In the genomic region with DNA sequence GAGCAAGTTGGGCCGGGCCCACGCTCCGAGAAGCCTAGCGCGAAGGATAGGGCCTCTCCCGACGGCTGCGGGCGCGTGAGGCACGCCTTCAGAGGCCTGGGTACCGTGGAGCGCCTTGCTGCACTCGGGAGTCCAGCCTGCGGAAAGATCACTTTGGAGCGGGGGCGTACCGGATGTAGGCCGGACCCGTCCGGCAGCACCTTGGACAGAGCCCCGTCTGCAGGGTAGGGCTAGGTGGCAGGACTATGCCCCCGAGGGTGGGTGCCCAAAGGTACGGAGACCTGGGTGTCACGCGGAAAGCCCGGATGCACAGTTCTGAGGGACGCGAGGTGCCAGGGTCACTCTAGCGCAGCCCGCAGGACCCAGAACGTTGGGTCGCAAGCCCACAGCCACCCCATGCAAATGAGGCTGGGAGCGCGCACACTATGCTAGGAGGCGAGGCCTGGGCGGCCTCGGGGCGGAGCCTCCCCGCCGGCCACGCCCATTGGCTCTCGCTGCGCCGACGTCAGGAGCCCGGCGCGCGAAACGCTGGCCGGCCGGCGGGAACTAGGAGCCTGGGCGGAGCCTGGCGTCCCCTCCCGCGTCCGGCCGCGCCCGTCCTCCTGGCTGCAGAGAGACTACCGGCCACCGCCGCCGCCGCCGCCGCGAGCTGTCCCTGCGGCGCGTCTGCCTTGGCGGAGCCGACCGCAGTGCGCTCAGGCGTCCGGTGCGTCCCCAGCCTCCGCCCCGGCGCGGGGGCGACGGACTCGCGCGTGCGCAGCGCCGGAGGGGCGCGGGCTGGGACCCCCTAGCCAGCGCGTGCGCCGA, we compare ENCODE assay signal across 8 cellular contexts. TPM values are rescaled to one million over a fixed set of nuclear protein-coding genes. Genes with fewer than 3 reads are reported as not detected.
DNase-seq lines count a peak whose midpoint lies in the region; FAIRE-seq and TF ChIP-seq lines count a peak whose summit lies in the region.

TSS of gene PAQR4 (plus strand) at position 611 of the 807 bp plus-strand sequence. CDS start 327 bp downstream, outside the sequence.

- H3K4ac ChIP-seq in neuronal stem cell (ENCODE audit: low read length) = no peak within 1 kb of the TSS

- no peaks in the 10 kb centered on the region for H4K20me1 ChIP-seq in MM.1S (ENCODE audit: insufficient read depth, low read length)

- H3K4me1 ChIP-seq in HAP-1 = peaks cover 21% of the 10 kb centered on the region
- H3K4me1 ChIP-seq in MM.1S (ENCODE audit: low read length) = peaks cover 13% of the 10 kb centered on the region
- peaks cover 37% of the 10 kb centered on the region for H3K4me1 ChIP-seq in SJSA1 (replicated peaks)
- peaks cover 15 to 18% of the 10 kb centered on the region in 2 donors for H3K4me1 ChIP-seq in neuronal stem cell (ENCODE audit: control insufficient read depth in 2 of 2, insufficient read depth in 1 of 2, low read depth in 1 of 2, low read length in 2 of 2)
- H3K4me1 ChIP-seq in subcutaneous abdominal adipose tissue (ENCODE audit: control insufficient read depth in 5 of 5, insufficient read depth in 5 of 5, low read length in 5 of 5) = peaks cover 0 to 57% (median 41%) of the 10 kb centered on the region in 5 donors

- peaks cover 33% of the 10 kb centered on the region for H3K79me2 ChIP-seq in MM.1S (ENCODE audit: low read length)

- peak within 1 kb of the TSS; percentile 73 for H3K18ac ChIP-seq in neuronal stem cell (ENCODE audit: low read length)

- H3K9ac ChIP-seq in MM.1S (ENCODE audit: low read length) (peak within 1 kb of the TSS; percentile 94), neuronal stem cell (ENCODE audit: low read depth, low read length, poor library complexity) (peak within 1 kb of the TSS; percentile 99), subcutaneous abdominal adipose tissue (ENCODE audit: low read length in 5 of 5) (peak within 1 kb of the TSS in 4 of 5 donors; percentile 21 to 64 (median 56))

- peak within 1 kb of the TSS; percentile 90 for H3K23ac ChIP-seq in neuronal stem cell (ENCODE audit: low read depth, low read length, poor library complexity)

- H3F3A ChIP-seq in MM.1S (ENCODE audit: insufficient read depth, low read length) = peaks cover 20% of the 10 kb centered on the region; the same call in 1 of the 2 replicates

- H3K9me2 ChIP-seq in MM.1S (replicated peaks; ENCODE audit: insufficient read depth, low read length) = no peaks in the 10 kb centered on the region

- H3K9me3 ChIP-seq in HAP-1 (no peaks in the 10 kb centered on the region), MM.1S (replicated peaks; ENCODE audit: insufficient read depth, low read length) (no peaks in the 10 kb centered on the region), SJSA1 (replicated peaks) (no peaks in the 10 kb centered on the region; the same call in 1 of the 2 replicates), neuronal stem cell (replicated peaks in 1 of 2; ENCODE audit: control insufficient read depth in 2 of 2, insufficient read depth in 1 of 2, low read depth in 1 of 2, low read length in 2 of 2) (no peaks in the 10 kb centered on the region), subcutaneous abdominal adipose tissue (ENCODE audit: control insufficient read depth in 5 of 5, low read length in 5 of 5) (no peaks in the 10 kb centered on the region)

- no peak for TF ChIP-seq CTCF in MM.1S (IDR thresholded peaks at IDR 0.05; ENCODE audit: low read length)

- peak within 1 kb of the TSS; percentile 89 for H2BK15ac ChIP-seq in neuronal stem cell (ENCODE audit: low read length)

- H3K4me3 ChIP-seq in HAP-1 (peak within 1 kb of the TSS; percentile 93), MM.1S (ENCODE audit: low read length) (peak within 1 kb of the TSS; percentile 100), SJSA1 (peak within 1 kb of the TSS; percentile 86), neuronal stem cell (ENCODE audit: low read length in 2 of 2) (peak within 1 kb of the TSS; percentile 52 to 95), subcutaneous abdominal adipose tissue (ENCODE audit: low read depth in 1 of 5, low read length in 5 of 5) (peak within 1 kb of the TSS in 4 of 5 donors; percentile 72 to 79 (median 78))

- H3K27ac ChIP-seq in MM.1S (ENCODE audit: low read length) (peak within 1 kb of the TSS; percentile 66), SJSA1 (peak within 1 kb of the TSS; percentile 18), neuronal stem cell (replicated peaks; ENCODE audit: low read length) (peak within 1 kb of the TSS; percentile 56), subcutaneous abdominal adipose tissue (ENCODE audit: low read depth, low read length) (no peak within 1 kb of the TSS)

- H4K8ac ChIP-seq in neuronal stem cell (ENCODE audit: low read depth, low read length) = no peak within 1 kb of the TSS

- H3K36me3 ChIP-seq in HAP-1 (replicated peaks) (peaks cover 45% of the 10 kb centered on the region), MM.1S (replicated peaks; ENCODE audit: insufficient read depth, low read length) (no peaks in the 10 kb centered on the region; the same call in 1 of the 2 replicates), SJSA1 (peaks cover 44% of the 10 kb centered on the region), neuronal stem cell (replicated peaks in 1 of 2; ENCODE audit: control insufficient read depth in 2 of 2, insufficient read depth in 2 of 2, low read length in 2 of 2) (peaks cover 11 to 32% of the 10 kb centered on the region in 2 donors), subcutaneous abdominal adipose tissue (ENCODE audit: control insufficient read depth in 5 of 5, insufficient read depth in 5 of 5, low read length in 5 of 5) (peaks cover 0 to 4% (median 0%) of the 10 kb centered on the region in 5 donors)

- no CpG with 5 or more reads among the region's 98 CpGs for WGBS in neuronal stem cell (ENCODE audit: extremely low coverage in 2 of 2, insufficient read length in 2 of 2, insufficient replicate concordance in 1 of 2), 2 donors

- in situ Hi-C loops in HAP-1 (cut with MboI; ENCODE audit: low sequenced_read_pairs) = no loop called here

- no peak within 1 kb of the TSS for H2BK120ac ChIP-seq in neuronal stem cell (ENCODE audit: low read depth, low read length)

- H2BK12ac ChIP-seq in neuronal stem cell (ENCODE audit: low read length) = peak within 1 kb of the TSS; percentile 30

- no peak within 1 kb of the TSS for H4K91ac ChIP-seq in neuronal stem cell (ENCODE audit: low read depth, low read length, poor library complexity)

- peak within 1 kb of the TSS; percentile 90 for H3K14ac ChIP-seq in neuronal stem cell (ENCODE audit: low read length)

- peak within 1 kb of the TSS; percentile 97 for H3K4me2 ChIP-seq in MM.1S (ENCODE audit: low read depth, low read length)
- peak within 1 kb of the TSS; percentile 96 for H3K4me2 ChIP-seq in neuronal stem cell (ENCODE audit: insufficient read depth, low read length, poor library complexity, severe bottlenecking)

- FAIRE-seq in frontal cortex (lab: Jason Lieb, UNC) = no peak

- H2AK5ac ChIP-seq in neuronal stem cell (ENCODE audit: low read depth, low read length) = peak within 1 kb of the TSS; percentile 74

- peaks cover 17% of the 10 kb centered on the region for H3K79me1 ChIP-seq in neuronal stem cell (ENCODE audit: low read depth, low read length)

- H2AFZ ChIP-seq in MM.1S (ENCODE audit: low read length) (peak within 1 kb of the TSS; percentile 67), neuronal stem cell (ENCODE audit: low read length) (peak within 1 kb of the TSS; percentile 78)

- no peaks in the 10 kb centered on the region for H3K27me3 ChIP-seq in HAP-1 (ENCODE audit: low read depth)
- H3K27me3 ChIP-seq in MM.1S (replicated peaks; ENCODE audit: insufficient read depth, low read length) = peaks cover 10% of the 10 kb centered on the region
- H3K27me3 ChIP-seq in SJSA1 (replicated peaks) = peaks cover 16% of the 10 kb centered on the region
- H3K27me3 ChIP-seq in neuronal stem cell (ENCODE audit: control insufficient read depth in 3 of 3, insufficient read depth in 3 of 3, low read depth in 1 of 3, low read length in 3 of 3) = peaks cover 0 to 23% (median 4%) of the 10 kb centered on the region in 3 experiments
- H3K27me3 ChIP-seq in subcutaneous abdominal adipose tissue (ENCODE audit: control insufficient read depth in 5 of 5, insufficient read depth in 4 of 5, low read length in 5 of 5) = peaks cover 22 to 46% (median 35%) of the 10 kb centered on the region in 5 donors

- peak within 1 kb of the TSS; percentile 35 for H2BK5ac ChIP-seq in neuronal stem cell (ENCODE audit: low read length)

- DNase-seq in GF-D8 (lab: John Stamatoyannopoulos, UW) (peak; percentile 69), HAP-1 (ENCODE audit: low spot score in 2 of 2) (peak; percentile 86 to 91), MM.1S (peak; percentile 93), SJSA1 (ENCODE audit: low read depth in 1 of 2, low spot score in 2 of 2) (peak; percentile 88 to 96), frontal cortex (ENCODE audit: low spot score in 2 of 2) (peak; percentile 99), neuronal stem cell (ENCODE audit: low spot score) (peak; percentile 91)
- peak; percentile 81 for DNase-seq in activated naive CD4-positive, alpha-beta T cell treated with Interleukin-2 at 50 U/mL for 16 hours

RNA-seq across cellular contexts. Expression of gene PAQR4, which starts in this region (rescaled TPM):
- 29.9 and 44.0 TPM in 2 replicates for total RNA-seq in SJSA1 (2014; rRNA removed; shearing (Covaris generic))
- total RNA-seq in frontal cortex = 18.3 TPM
- 17.5 TPM for polyA plus RNA-seq in neuronal stem cell (2013, experiment 1 of 2)
- 16.7 TPM for polyA plus RNA-seq in neuronal stem cell (2013, experiment 2 of 2)
